18 cellular contexts compared by ENCODE assay signal in genomic region chr12:47370421-47370820, GRCh38.
"Had no signal": no experiment of that assay in that cellular context is flagged by ENCODE, and none has a peak within 500 bp of the region (broad histone marks: within the 10 kb centered on the region; RNA-seq: fewer than 3 reads in every experiment).

No MANE protein-coding gene starts in this region.

- DNase-seq: activated CD4-positive, alpha-beta memory T cell treated with anti-CD3 and anti-CD28 coated beads, Interleukin-2, amount 10 ng/mL, durations not matched to agents 7 days and 5 days; activated CD4-positive, alpha-beta T cell treated with anti-CD3 and anti-CD28 coated beads, Interleukin-2, amount 10 ng/mL, durations not matched to agents 24 days and 14 days; activated effector memory CD4-positive, alpha-beta T cell treated with anti-CD3 and anti-CD28 coated beads, Interleukin-2, amount 50 U/mL, for 16 hours; activated naive CD4-positive, alpha-beta T cell treated with anti-CD3 and anti-CD28 coated beads, Interleukin-2, amount 10 ng/mL, durations not matched to agents 7 days and 5 days; amygdala; cortex of kidney; erythroblast; foreskin keratinocyte; left colon; lower lobe of right lung; naive thymus-derived CD4-positive, alpha-beta T cell; stimulated activated CD4-positive, alpha-beta T cell treated with anti-CD3 and anti-CD28 coated beads, Interleukin-4, amount 100 ng/mL, for 1 hour; stimulated activated naive CD4-positive, alpha-beta T cell; T-helper 2 cell; testis had no signal

- H3K27me3 Mint-ChIP-seq: activated CD4-positive, alpha-beta memory T cell treated with anti-CD3 and anti-CD28 coated beads, Interleukin-2, amount 10 ng/mL, durations not matched to agents 7 days and 5 days; activated CD4-positive, alpha-beta T cell treated with anti-CD3 and anti-CD28 coated beads, Interleukin-2, amount 10 ng/mL, durations not matched to agents 24 days and 14 days; naive thymus-derived CD4-positive, alpha-beta T cell; progenitor cell of endocrine pancreas had no signal

- ATAC-seq: activated CD4-positive, CD25-positive, alpha-beta regulatory T cell treated with anti-CD3 and anti-CD28 coated beads, Interleukin-2, amount 50 U/mL, for 24 hours; foreskin keratinocyte; left colon; lower lobe of right lung; naive thymus-derived CD4-positive, alpha-beta T cell had no signal

- H3K4me3 Mint-ChIP-seq: activated CD4-positive, alpha-beta memory T cell treated with anti-CD3 and anti-CD28 coated beads, Interleukin-2, amount 10 ng/mL, durations not matched to agents 7 days and 5 days; activated CD4-positive, alpha-beta T cell treated with anti-CD3 and anti-CD28 coated beads, Interleukin-2, amount 10 ng/mL, durations not matched to agents 24 days and 14 days; activated naive CD4-positive, alpha-beta T cell treated with anti-CD3 and anti-CD28 coated beads, Interleukin-2, amount 10 ng/mL, durations not matched to agents 7 days and 5 days; naive thymus-derived CD4-positive, alpha-beta T cell; neural crest cell had no signal

- H3K27ac Mint-ChIP-seq: activated CD4-positive, alpha-beta memory T cell treated with anti-CD3 and anti-CD28 coated beads, Interleukin-2, amount 10 ng/mL, durations not matched to agents 7 days and 5 days; activated CD4-positive, alpha-beta T cell treated with anti-CD3 and anti-CD28 coated beads, Interleukin-2, amount 10 ng/mL, durations not matched to agents 24 days and 14 days; activated naive CD4-positive, alpha-beta T cell treated with anti-CD3 and anti-CD28 coated beads, Interleukin-2, amount 10 ng/mL, durations not matched to agents 7 days and 5 days; progenitor cell of endocrine pancreas had no signal

- H3K4me1 Mint-ChIP-seq: neural crest cell had no signal
